Comparison of ENCODE assay signal across 8 cellular contexts in genomic region chr11:65780770-65781151, GRCh38. TPM values are rescaled to one million over a fixed set of nuclear protein-coding genes. Genes with fewer than 3 reads are reported as not detected.
DNase-seq lines count a peak whose midpoint lies in the region; ATAC-seq and TF ChIP-seq lines count a peak whose summit lies in the region.

Gene AP5B1, minus strand, starts transcription at chr11:65780976. Its CDS starts 385 bp downstream, at chr11:65780591.

- no peaks in the 10 kb centered on the region for H3K9me3 Mint-ChIP-seq in activated naive CD4-positive, alpha-beta T cell treated with anti-CD3 and anti-CD28 coated beads, Interleukin-2, amount 50 U/mL, for 24 hours
- peaks cover 3% of the 10 kb centered on the region for H3K9me3 Mint-ChIP-seq in glutamatergic neuron (ENCODE audit: unreplicated experiment)

- H3K4me1 ChIP-seq in RWPE2 (ENCODE audit: insufficient read depth, poor library complexity, severe bottlenecking) (no peaks in the 10 kb centered on the region), osteoblast (ENCODE audit: insufficient read depth, low read length) (peaks cover 5% of the 10 kb centered on the region), thymus (ENCODE audit: control insufficient read depth, insufficient read depth, low read length) (peaks cover 29% of the 10 kb centered on the region)

- H3K36me3 Mint-ChIP-seq in activated naive CD4-positive, alpha-beta T cell treated with anti-CD3 and anti-CD28 coated beads, Interleukin-2, amount 50 U/mL, for 24 hours, result no peaks in the 10 kb centered on the region
- peaks cover 4% of the 10 kb centered on the region for H3K36me3 Mint-ChIP-seq in glutamatergic neuron (ENCODE audit: unreplicated experiment)

- peaks cover 29% of the 10 kb centered on the region for H4K20me1 ChIP-seq in osteoblast (ENCODE audit: insufficient read depth, low read length)

- DNase-seq in Ammon's horn (ENCODE audit: low spot score) (peak; percentile 48), RWPE2 (ENCODE audit: low spot score) (peak; percentile 65), glutamatergic neuron (peak; percentile 52), osteoblast (ENCODE audit: insufficient read length, low spot score, missing footprints) (peak; percentile 100)

- TF ChIP-seq CTCF in RWPE2 (IDR thresholded peaks at IDR 0.05; ENCODE audit: poor library complexity, severe bottlenecking) (no peak), glutamatergic neuron (IDR thresholded peaks at IDR 0.05; ENCODE audit: partially characterized antibody, unreplicated experiment) (no peak), osteoblast (IDR thresholded peaks at IDR 0.05; ENCODE audit: extremely low read depth, low read depth, low read length) (no peak)

- under 1% methylated on average over 59 of the region's 59 CpGs for WGBS in thymus

- peaks cover 35% of the 10 kb centered on the region for H3K79me2 ChIP-seq in osteoblast (ENCODE audit: insufficient read depth, low read length)

- peak within 1 kb of the TSS; percentile 90 for H2AFZ ChIP-seq in osteoblast (ENCODE audit: low read length)

- H3K4me2 ChIP-seq in osteoblast (ENCODE audit: insufficient read depth, low read length), result peak within 1 kb of the TSS; percentile 94

- peak within 1 kb of the TSS; percentile 64 for H3K27ac ChIP-seq in RWPE2 (ENCODE audit: poor library complexity, severe bottlenecking)
- peak within 1 kb of the TSS; percentile 77 for H3K27ac ChIP-seq in osteoblast (ENCODE audit: low read depth, low read length)
- peak within 1 kb of the TSS; percentile 74 for H3K27ac ChIP-seq in thymus (ENCODE audit: low read depth)

- peaks cover 9% of the 10 kb centered on the region; the same call in 1 of the 2 replicates for H3K36me3 ChIP-seq in RWPE2 (ENCODE audit: low read depth)
- peaks cover 9% of the 10 kb centered on the region for H3K36me3 ChIP-seq in osteoblast (ENCODE audit: insufficient read depth, low read length)
- peaks cover 29% of the 10 kb centered on the region for H3K36me3 ChIP-seq in thymus (ENCODE audit: control insufficient read depth, insufficient read depth)

- peaks cover 20% of the 10 kb centered on the region for H3K4me1 Mint-ChIP-seq in activated naive CD4-positive, alpha-beta T cell treated with anti-CD3 and anti-CD28 coated beads, Interleukin-2, amount 50 U/mL, for 24 hours
- H3K4me1 Mint-ChIP-seq in glutamatergic neuron (ENCODE audit: low read depth, unreplicated experiment), result peaks cover 2% of the 10 kb centered on the region

- H3K27me3 ChIP-seq in RWPE2 (ENCODE audit: insufficient read depth, poor library complexity, severe bottlenecking) (no peaks in the 10 kb centered on the region), osteoblast (ENCODE audit: insufficient read depth, low read length) (peaks cover 8% of the 10 kb centered on the region), thymus (ENCODE audit: control insufficient read depth, insufficient read depth) (peaks cover 6% of the 10 kb centered on the region)

- H3K4me3 ChIP-seq in RWPE2 (ENCODE audit: severe bottlenecking) (peak within 1 kb of the TSS; percentile 62), osteoblast (ENCODE audit: insufficient read depth, low read length) (peak within 1 kb of the TSS; percentile 95), thymus (ENCODE audit: low read length) (peak within 1 kb of the TSS; percentile 90)

- H3K9me3 ChIP-seq in RWPE2 (ENCODE audit: severe bottlenecking) (no peaks in the 10 kb centered on the region), osteoblast (ENCODE audit: low read depth, low read length) (no peaks in the 10 kb centered on the region), thymus (ENCODE audit: control insufficient read depth) (no peaks in the 10 kb centered on the region)

- H3K27me3 Mint-ChIP-seq in activated naive CD4-positive, alpha-beta T cell treated with anti-CD3 and anti-CD28 coated beads, Interleukin-2, amount 50 U/mL, for 24 hours, result peaks cover 8% of the 10 kb centered on the region
- H3K27me3 Mint-ChIP-seq in glutamatergic neuron (ENCODE audit: unreplicated experiment), result peaks cover 9% of the 10 kb centered on the region

- H3K4me3 Mint-ChIP-seq in activated naive CD4-positive, alpha-beta T cell treated with anti-CD3 and anti-CD28 coated beads, Interleukin-2, amount 50 U/mL, for 24 hours, result peak within 1 kb of the TSS; percentile 87
- peak within 1 kb of the TSS; percentile 84 for H3K4me3 Mint-ChIP-seq in glutamatergic neuron (ENCODE audit: unreplicated experiment)

- H3K27ac Mint-ChIP-seq in activated naive CD4-positive, alpha-beta T cell treated with anti-CD3 and anti-CD28 coated beads, Interleukin-2, amount 50 U/mL, for 24 hours, result peak within 1 kb of the TSS; percentile 74
- no peak within 1 kb of the TSS for H3K27ac Mint-ChIP-seq in glutamatergic neuron (ENCODE audit: unreplicated experiment)

- ATAC-seq in GM18868 (IDR thresholded peaks at IDR 0.05; ENCODE audit: unreplicated experiment) (peak; percentile 63), HG03196 (IDR thresholded peaks at IDR 0.05; ENCODE audit: unreplicated experiment) (peak; percentile 30), RWPE2 (ENCODE audit: low read depth) (peak; percentile 62)

RNA-seq across cellular contexts. Expression of gene AP5B1, which starts in this region (rescaled TPM):
- total RNA-seq in glutamatergic neuron (ENCODE audit: unreplicated experiment) (13.2 TPM), osteoblast (15.3 and 18.1 TPM in 2 replicates)
- 7.6 TPM for polyA plus RNA-seq in thymus

Comparison
In these comparisons a context has a peak if more than half of its experiments do, and no peak if none do; other contexts are left out.
1. Peak in every context shown above with its lines: DNase-seq, ATAC-seq, H3K4me3 ChIP-seq and H3K27ac ChIP-seq.
2. DNase-seq: peak in every context shown above with its lines; median percentile 100 in osteoblast; 65 in RWPE2; 52 in glutamatergic neuron; 48 in Ammon's horn.